1 cellular context compared by ENCODE assay signal in genomic region chr2:33272001-33272400, GRCh38.
TF ChIP-seq lines count a peak whose summit lies in the region.

No MANE protein-coding gene starts in this region.

TF ChIP-seq in GM12878, 131 proteins besides CTCF, POLR2A, EP300 and RAD21 (continued from another document):
- no peak for TF ChIP-seq TCF7 (IDR thresholded peaks at IDR 0.05; ENCODE audit: borderline replicate concordance)
- peak; percentile 62 for TF ChIP-seq TCF3 (IDR thresholded peaks at IDR 0.05; ENCODE audit: borderline replicate concordance, insufficient read depth, low read depth, low read length)
- TF ChIP-seq NFIC (IDR thresholded peaks at IDR 0.05; ENCODE audit: low read depth, low read length), result peak; percentile 86
- TF ChIP-seq CHD1 (IDR thresholded peaks at IDR 0.05; ENCODE audit: low read depth, low read length), result no peak
- TF ChIP-seq POLR2AphosphoS2 (IDR thresholded peaks at IDR 0.05; ENCODE audit: low read depth, low read length), result no peak
- TF ChIP-seq EZH2 (IDR thresholded peaks at IDR 0.05; ENCODE audit: borderline replicate concordance, control insufficient read depth, low read depth, low read length), result peak; percentile 80; the same call in 1 of the 2 replicates
- no peak for TF ChIP-seq ZNF592 (IDR thresholded peaks at IDR 0.05)
- TF ChIP-seq IRF5 (IDR thresholded peaks at IDR 0.05; ENCODE audit: borderline replicate concordance), result no peak
- TF ChIP-seq, protein P1, sequence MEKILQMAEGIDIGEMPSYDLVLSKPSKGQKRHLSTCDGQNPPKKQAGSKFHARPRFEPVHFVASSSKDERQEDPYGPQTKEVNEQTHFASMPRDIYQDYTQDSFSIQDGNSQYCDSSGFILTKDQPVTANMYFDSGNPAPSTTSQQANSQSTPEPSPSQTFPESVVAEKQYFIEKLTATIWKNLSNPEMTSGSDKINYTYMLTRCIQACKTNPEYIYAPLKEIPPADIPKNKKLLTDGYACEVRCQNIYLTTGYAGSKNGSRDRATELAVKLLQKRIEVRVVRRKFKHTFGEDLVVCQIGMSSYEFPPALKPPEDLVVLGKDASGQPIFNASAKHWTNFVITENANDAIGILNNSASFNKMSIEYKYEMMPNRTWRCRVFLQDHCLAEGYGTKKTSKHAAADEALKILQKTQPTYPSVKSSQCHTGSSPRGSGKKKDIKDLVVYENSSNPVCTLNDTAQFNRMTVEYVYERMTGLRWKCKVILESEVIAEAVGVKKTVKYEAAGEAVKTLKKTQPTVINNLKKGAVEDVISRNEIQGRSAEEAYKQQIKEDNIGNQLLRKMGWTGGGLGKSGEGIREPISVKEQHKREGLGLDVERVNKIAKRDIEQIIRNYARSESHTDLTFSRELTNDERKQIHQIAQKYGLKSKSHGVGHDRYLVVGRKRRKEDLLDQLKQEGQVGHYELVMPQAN (conservative IDR thresholded peaks at IDR 0.05), result no peak
- TF ChIP-seq CHD4 (IDR thresholded peaks at IDR 0.05), result no peak
- no peak for TF ChIP-seq SPI1 (IDR thresholded peaks at IDR 0.05; ENCODE audit: borderline replicate concordance, insufficient read depth, low read depth, low read length)
- TF ChIP-seq MLLT1 (IDR thresholded peaks at IDR 0.05), result no peak
- TF ChIP-seq EED (IDR thresholded peaks at IDR 0.05; ENCODE audit: low read depth), result peak; percentile 85
- TF ChIP-seq E4F1 (IDR thresholded peaks at IDR 0.05; ENCODE audit: borderline replicate concordance, partially characterized antibody), result no peak
- no peak for TF ChIP-seq SREBF2 (IDR thresholded peaks at IDR 0.05; ENCODE audit: low read length)
- peak; percentile 71; the same call in 1 of the 2 replicates for TF ChIP-seq MTA3 (IDR thresholded peaks at IDR 0.05; ENCODE audit: borderline replicate concordance, low read length)
- no peak for TF ChIP-seq RAD51 (IDR thresholded peaks at IDR 0.05)
- peak; percentile 60 for TF ChIP-seq IKZF1 (conservative IDR thresholded peaks at IDR 0.05)
- no peak for TF ChIP-seq ZNF207 (IDR thresholded peaks at IDR 0.05; ENCODE audit: borderline replicate concordance)
- TF ChIP-seq, protein P2, sequence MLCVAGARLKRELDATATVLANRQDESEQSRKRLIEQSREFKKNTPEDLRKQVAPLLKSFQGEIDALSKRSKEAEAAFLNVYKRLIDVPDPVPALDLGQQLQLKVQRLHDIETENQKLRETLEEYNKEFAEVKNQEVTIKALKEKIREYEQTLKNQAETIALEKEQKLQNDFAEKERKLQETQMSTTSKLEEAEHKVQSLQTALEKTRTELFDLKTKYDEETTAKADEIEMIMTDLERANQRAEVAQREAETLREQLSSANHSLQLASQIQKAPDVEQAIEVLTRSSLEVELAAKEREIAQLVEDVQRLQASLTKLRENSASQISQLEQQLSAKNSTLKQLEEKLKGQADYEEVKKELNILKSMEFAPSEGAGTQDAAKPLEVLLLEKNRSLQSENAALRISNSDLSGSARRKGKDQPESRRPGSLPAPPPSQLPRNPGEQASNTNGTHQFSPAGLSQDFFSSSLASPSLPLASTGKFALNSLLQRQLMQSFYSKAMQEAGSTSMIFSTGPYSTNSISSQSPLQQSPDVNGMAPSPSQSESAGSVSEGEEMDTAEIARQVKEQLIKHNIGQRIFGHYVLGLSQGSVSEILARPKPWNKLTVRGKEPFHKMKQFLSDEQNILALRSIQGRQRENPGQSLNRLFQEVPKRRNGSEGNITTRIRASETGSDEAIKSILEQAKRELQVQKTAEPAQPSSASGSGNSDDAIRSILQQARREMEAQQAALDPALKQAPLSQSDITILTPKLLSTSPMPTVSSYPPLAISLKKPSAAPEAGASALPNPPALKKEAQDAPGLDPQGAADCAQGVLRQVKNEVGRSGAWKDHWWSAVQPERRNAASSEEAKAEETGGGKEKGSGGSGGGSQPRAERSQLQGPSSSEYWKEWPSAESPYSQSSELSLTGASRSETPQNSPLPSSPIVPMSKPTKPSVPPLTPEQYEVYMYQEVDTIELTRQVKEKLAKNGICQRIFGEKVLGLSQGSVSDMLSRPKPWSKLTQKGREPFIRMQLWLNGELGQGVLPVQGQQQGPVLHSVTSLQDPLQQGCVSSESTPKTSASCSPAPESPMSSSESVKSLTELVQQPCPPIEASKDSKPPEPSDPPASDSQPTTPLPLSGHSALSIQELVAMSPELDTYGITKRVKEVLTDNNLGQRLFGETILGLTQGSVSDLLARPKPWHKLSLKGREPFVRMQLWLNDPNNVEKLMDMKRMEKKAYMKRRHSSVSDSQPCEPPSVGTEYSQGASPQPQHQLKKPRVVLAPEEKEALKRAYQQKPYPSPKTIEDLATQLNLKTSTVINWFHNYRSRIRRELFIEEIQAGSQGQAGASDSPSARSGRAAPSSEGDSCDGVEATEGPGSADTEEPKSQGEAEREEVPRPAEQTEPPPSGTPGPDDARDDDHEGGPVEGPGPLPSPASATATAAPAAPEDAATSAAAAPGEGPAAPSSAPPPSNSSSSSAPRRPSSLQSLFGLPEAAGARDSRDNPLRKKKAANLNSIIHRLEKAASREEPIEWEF (IDR thresholded peaks at IDR 0.05; ENCODE audit: insufficient replicate concordance, low read depth, low read length), result no peak
- TF ChIP-seq NRF1 (conservative IDR thresholded peaks at IDR 0.05; ENCODE audit: low read depth, low read length), result no peak
- TF ChIP-seq FOXM1 (IDR thresholded peaks at IDR 0.05; ENCODE audit: low read depth, low read length), result peak; percentile 72; the same call in 1 of the 2 replicates
- TF ChIP-seq ZBED1 (IDR thresholded peaks at IDR 0.05; ENCODE audit: borderline replicate concordance), result peak; percentile 55; the same call in 1 of the 2 replicates
- TF ChIP-seq STAT3 (IDR thresholded peaks at IDR 0.05; ENCODE audit: low read depth, low read length), result no peak
- peak; percentile 73; the same call in 1 of the 2 replicates for TF ChIP-seq NR2F1 (conservative IDR thresholded peaks at IDR 0.05)
- TF ChIP-seq ZNF687 (IDR thresholded peaks at IDR 0.05), result no peak
- TF ChIP-seq NFXL1 (IDR thresholded peaks at IDR 0.05; ENCODE audit: borderline replicate concordance), result no peak
- TF ChIP-seq MEF2B (IDR thresholded peaks at IDR 0.05; ENCODE audit: partially characterized antibody, poor library complexity, severe bottlenecking), result peak; percentile 75
- peak; percentile 59; the same call in 1 of the 2 replicates for TF ChIP-seq MEF2A (IDR thresholded peaks at IDR 0.05; ENCODE audit: insufficient read depth, low read depth, low read length)
- no peak for TF ChIP-seq ZNF24 (IDR thresholded peaks at IDR 0.05)
- TF ChIP-seq HDAC6 (IDR thresholded peaks at IDR 0.05; ENCODE audit: unreplicated experiment), result no peak
- TF ChIP-seq TCF12 (IDR thresholded peaks at IDR 0.05; ENCODE audit: low read depth, low read length), result peak; percentile 65; the same call in 1 of the 2 replicates
- TF ChIP-seq TBL1XR1 (IDR thresholded peaks at IDR 0.05; ENCODE audit: low read depth, low read length), result peak; percentile 38; the same call in 1 of the 2 replicates
